Comparison of ENCODE assay signal across 23 cellular contexts in the genomic region with DNA sequence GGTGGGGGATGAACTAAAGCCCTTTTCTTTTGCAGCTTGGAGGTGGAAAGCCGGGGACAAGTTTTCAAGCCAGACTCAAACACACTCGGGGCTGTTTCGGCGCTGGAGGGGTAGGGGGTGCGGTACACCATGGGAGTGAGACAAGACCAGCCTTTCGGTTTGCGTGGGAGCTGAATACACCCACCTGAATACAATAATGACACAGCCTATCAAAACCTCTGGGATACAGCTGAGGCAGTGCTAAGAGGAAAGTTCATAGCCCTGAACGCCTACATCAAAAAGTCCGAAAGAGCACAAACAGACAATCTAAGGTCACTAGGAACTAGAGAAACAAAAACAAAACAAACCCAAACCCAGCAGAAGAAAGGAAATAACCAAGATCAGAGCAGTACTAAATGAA.
DNase-seq lines count a peak whose midpoint lies in the region; ATAC-seq and TF ChIP-seq lines count a peak whose summit lies in the region.
"Had no signal": no experiment of that assay in that cellular context is flagged by ENCODE, and none has a peak within 500 bp of the region (broad histone marks: within the 10 kb centered on the region; RNA-seq: fewer than 3 reads in every experiment).

No MANE protein-coding gene starts in this region.

- H3K4me1 Mint-ChIP-seq in activated T-cell treated with anti-CD3 and anti-CD28 coated beads, Interleukin-2, amount 50 U/mL, for 72 hours (ENCODE audit: low read depth), result no peaks in the 10 kb centered on the region
- H3K4me1 Mint-ChIP-seq in Caco-2 (ENCODE audit: low read depth, unreplicated experiment), result peaks cover 11% of the 10 kb centered on the region
- H3K4me1 Mint-ChIP-seq in WTC11, result peaks cover 31% of the 10 kb centered on the region
- H3K4me1 Mint-ChIP-seq: memory B cell had no signal

- peak overlapping the region in 1 of 2 donors; percentile 52 for H3K4me3 Mint-ChIP-seq in activated T-cell treated with anti-CD3 and anti-CD28 coated beads, Interleukin-2, amount 50 U/mL, for 72 hours
- H3K4me3 Mint-ChIP-seq in Caco-2 (ENCODE audit: unreplicated experiment) (no peak overlapping the region), WTC11 (no peak overlapping the region)
- H3K4me3 Mint-ChIP-seq: memory B cell had no signal

- H3K4me3 ChIP-seq in Caco-2 (ENCODE audit: low read depth, low read length) (no peak overlapping the region), liver (ENCODE audit: low read depth in 1 of 3, low read length in 3 of 3) (no peak overlapping the region)
- H3K4me3 ChIP-seq: ascending aorta, ovary, PC-9, tibial nerve had no signal

- no peak for ATAC-seq in activated T-cell treated with anti-CD3 and anti-CD28 coated beads, Interleukin-2, amount 50 U/mL, for 72 hours (replicated peaks in 1 of 2)
- ATAC-seq in WTC11 (peak; percentile 41; the same call in 1 of the 2 replicates), GM21737 (IDR thresholded peaks at IDR 0.05; ENCODE audit: unreplicated experiment) (no peak)
- ATAC-seq: sciatic nerve had no signal

- H3K27me3 Mint-ChIP-seq in activated T-cell treated with anti-CD3 and anti-CD28 coated beads, Interleukin-2, amount 50 U/mL, for 72 hours (ENCODE audit: low read depth), result no peaks in the 10 kb centered on the region
- H3K27me3 Mint-ChIP-seq in Caco-2 (ENCODE audit: insufficient read depth, unreplicated experiment) (no peaks in the 10 kb centered on the region), WTC11 (ENCODE audit: low read depth) (no peaks in the 10 kb centered on the region)
- H3K27me3 Mint-ChIP-seq: memory B cell had no signal

- no TSS peak for BruUV-seq in Caco-2 (replicated peaks; lab: Mats Ljungman, UMichigan)

- no peak for DNase-seq in activated T-cell treated with anti-CD3 and anti-CD28 coated beads, Interleukin-2, amount 50 U/mL, for 72 hours
- no peak for DNase-seq in activated T-cell treated with anti-CD3 and anti-CD28 coated beads for 4 hours
- DNase-seq in Caco-2, result no peak
- DNase-seq in WTC11 (ENCODE audit: low spot score), result no peak
- DNase-seq in superior temporal gyrus (ENCODE audit: extremely low spot score), result no peak
- no peak for DNase-seq in NCI-H345 (lab: John Stamatoyannopoulos, UW)
- DNase-seq: activated CD8-positive, alpha-beta memory T cell treated with anti-CD3 and anti-CD28 coated beads for 24 hours; activated naive CD4-positive, alpha-beta T cell treated with anti-CD3 and anti-CD28 coated beads, Interleukin-2, amount 50 U/mL, for 16 hours; effector CD4-positive, alpha-beta T cell; GDM1; KBM-7; MV-4-11; NCI-H1694; ovary; PC-9; stimulated activated naive CD4-positive, alpha-beta T cell treated with Interleukin-2 at 50 U/mL for 16 hours had no signal

- H3K4me1 ChIP-seq in Caco-2 (no peaks in the 10 kb centered on the region), liver (ENCODE audit: control insufficient read depth in 4 of 4, insufficient read depth in 4 of 4, low read length in 3 of 4) (peaks cover 0 to 6% (median 1%) of the 10 kb centered on the region in 4 donors)
- H3K4me1 ChIP-seq: ascending aorta had no signal

- intact Hi-C loops in Caco-2 (cut with micrococcal nuclease; ENCODE audit: unreplicated experiment), result no loop called here

- H3K36me3 Mint-ChIP-seq in activated T-cell treated with anti-CD3 and anti-CD28 coated beads, Interleukin-2, amount 50 U/mL, for 72 hours (ENCODE audit: insufficient read depth in 2 of 2), result peaks cover 2% of the 10 kb centered on the region in 2 donors
- H3K36me3 Mint-ChIP-seq in Caco-2 (ENCODE audit: insufficient read depth, unreplicated experiment) (peaks cover 23% of the 10 kb centered on the region), WTC11 (peaks cover 3% of the 10 kb centered on the region)

- no peaks in the 10 kb centered on the region for H3K36me3 ChIP-seq in Caco-2 (ENCODE audit: control insufficient read depth, insufficient read depth, low read length)
- peaks cover 0 to 6% (median 0%) of the 10 kb centered on the region in 4 donors for H3K36me3 ChIP-seq in liver (ENCODE audit: control insufficient read depth in 4 of 4, insufficient read depth in 3 of 4, low read depth in 1 of 4, low read length in 3 of 4)
- H3K36me3 ChIP-seq: ascending aorta, ovary, tibial nerve had no signal

- peak overlapping the region; percentile 74 for H3K27ac Mint-ChIP-seq in activated T-cell treated with anti-CD3 and anti-CD28 coated beads, Interleukin-2, amount 50 U/mL, for 72 hours
- peak overlapping the region; percentile 64 for H3K27ac Mint-ChIP-seq in Caco-2 (ENCODE audit: unreplicated experiment)
- peak overlapping the region; percentile 42 for H3K27ac Mint-ChIP-seq in WTC11
- H3K27ac Mint-ChIP-seq: memory B cell had no signal

- WGBS in liver, result 36% methylated on average over 9 of the region's 9 CpGs

- TF ChIP-seq RAD21 in liver (IDR thresholded peaks at IDR 0.05), result no peak

- H3K27me3 ChIP-seq in Caco-2 (replicated peaks; ENCODE audit: control insufficient read depth, insufficient read depth, low read length), result no peaks in the 10 kb centered on the region
- no peaks in the 10 kb centered on the region for H3K27me3 ChIP-seq in liver (ENCODE audit: control insufficient read depth in 4 of 4, insufficient read depth in 4 of 4, low read length in 3 of 4)
- H3K27me3 ChIP-seq: ascending aorta, ovary, tibial nerve had no signal

- no peaks in the 10 kb centered on the region for H3K9me3 Mint-ChIP-seq in activated T-cell treated with anti-CD3 and anti-CD28 coated beads, Interleukin-2, amount 50 U/mL, for 72 hours
- H3K9me3 Mint-ChIP-seq in Caco-2 (ENCODE audit: unreplicated experiment), result no peaks in the 10 kb centered on the region
- no peaks in the 10 kb centered on the region for H3K9me3 Mint-ChIP-seq in WTC11

- CTCF ChIA-PET in Caco-2 (lab: Charles Lee), result no interaction called here
- CTCF ChIA-PET in WTC11 (lab: Charles Lee), result no interaction called here

- H3K9ac ChIP-seq in liver (ENCODE audit: low read depth in 1 of 2, low read length in 2 of 2), result peak overlapping the region in 1 of 2 donors; percentile 58

- no peak for TF ChIP-seq CTCF in Caco-2 (IDR thresholded peaks at IDR 0.05; ENCODE audit: insufficient read depth in 1 of 2, low read depth in 1 of 2, low read length in 1 of 2, severe bottlenecking in 1 of 2, unreplicated experiment in 1 of 2)
- TF ChIP-seq CTCF in WTC11 (IDR thresholded peaks at IDR 0.05), result no peak
- no peak for TF ChIP-seq CTCF in liver (IDR thresholded peaks at IDR 0.05; ENCODE audit: low read depth, low read length, missing input control)

- H3K9me3 ChIP-seq in Caco-2, result no peaks in the 10 kb centered on the region
- H3K9me3 ChIP-seq in liver (ENCODE audit: control insufficient read depth in 4 of 4, low read length in 3 of 4), result no peaks in the 10 kb centered on the region
- H3K9me3 ChIP-seq: ascending aorta, ovary, tibial nerve had no signal

- peak overlapping the region in 1 of 2 donors; percentile 66 for H3K27ac ChIP-seq in liver (ENCODE audit: low read depth in 1 of 2, low read length in 2 of 2)
- H3K27ac ChIP-seq: ascending aorta, C4-2B, ovary, PC-9, tibial nerve had no signal

- POLR2A ChIA-PET in Caco-2 (lab: Charles Lee), result no interaction called here
- POLR2A ChIA-PET in WTC11 (lab: Charles Lee), result interaction anchor here (1.0 kb wide), 1 partner anchor 282 kb away, joined by 4 read pairs; no protein-coding TSS in a partner anchor

TF ChIP-seq in WTC11, 78 proteins besides CTCF, POLR2A, EP300 and RAD21:
- no peak for TF ChIP-seq MLX (CRISPR knock-in tag; IDR thresholded peaks at IDR 0.05)
- TF ChIP-seq CBFB (CRISPR knock-in tag; IDR thresholded peaks at IDR 0.05; ENCODE audit: low read depth), result no peak
- TF ChIP-seq ZNF232 (CRISPR knock-in tag; IDR thresholded peaks at IDR 0.05), result no peak

TF ChIP-seq in liver, 16 proteins besides CTCF, POLR2A, EP300 and RAD21:
- TF ChIP-seq, protein P1, sequence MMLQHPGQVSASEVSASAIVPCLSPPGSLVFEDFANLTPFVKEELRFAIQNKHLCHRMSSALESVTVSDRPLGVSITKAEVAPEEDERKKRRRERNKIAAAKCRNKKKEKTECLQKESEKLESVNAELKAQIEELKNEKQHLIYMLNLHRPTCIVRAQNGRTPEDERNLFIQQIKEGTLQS (IDR thresholded peaks at IDR 0.05), result no peak
- TF ChIP-seq RXRA (IDR thresholded peaks at IDR 0.05), result peak; percentile 47 to 58
- TF ChIP-seq HNF4A (conservative IDR thresholded peaks at IDR 0.05), result peak; percentile 44 to 46
